23 cellular contexts compared by ENCODE assay signal in the genomic region with DNA sequence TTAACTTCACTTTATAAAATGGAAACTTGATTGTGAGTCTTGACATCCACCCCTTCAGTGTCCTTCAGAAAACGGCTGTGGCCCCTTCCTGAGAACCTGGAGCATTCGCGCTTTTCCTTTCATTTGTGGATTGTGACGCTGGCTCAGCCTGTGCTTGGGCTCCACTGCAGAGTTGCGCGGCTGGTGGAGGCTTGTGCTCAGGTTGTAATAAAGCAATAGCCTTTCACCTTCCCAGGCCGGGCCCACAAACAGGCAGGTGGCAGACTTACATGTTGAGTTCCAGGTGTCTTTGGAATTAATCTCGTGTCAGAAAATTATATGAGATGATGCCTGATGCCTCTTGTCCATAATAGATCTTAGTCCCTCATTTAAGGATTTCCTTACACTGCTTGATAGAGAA.
"Had no signal": no experiment of that assay in that cellular context is flagged by ENCODE, and none has a peak within 500 bp of the region (broad histone marks: within the 10 kb centered on the region; RNA-seq: fewer than 3 reads in every experiment).

No MANE protein-coding gene starts in this region.

- H3K36me3 ChIP-seq: pancreas, right lobe of liver, thoracic aorta, tibial nerve, upper lobe of left lung had no signal

- H3K4me3 Mint-ChIP-seq: effector memory CD8-positive, alpha-beta T cell; immature natural killer cell; memory B cell; naive thymus-derived CD4-positive, alpha-beta T cell; nephron; stimulated activated naive B cell treated with anti-CD40 and anti-IgM and Interleukin-4, amounts not matched to agents 10 μg/mL and 1 μg/mL and 100 μg/mL, for 72 hours; stimulated activated naive CD8-positive, alpha-beta T cell treated with anti-CD3 and anti-CD28 coated beads, Interleukin-15, Interleukin-2, amounts not matched to agents 100 ng/mL and 50 ng/mL, for 24 hours had no signal

- H3K36me3 Mint-ChIP-seq: immature natural killer cell; memory B cell; stimulated activated naive B cell treated with anti-CD40 and anti-IgM and Interleukin-4, amounts not matched to agents 10 μg/mL and 1 μg/mL and 100 μg/mL, for 72 hours had no signal

- H3K4me1 ChIP-seq: pancreas, right lobe of liver, tibial nerve, upper lobe of left lung had no signal

- H3K27me3 ChIP-seq: right lobe of liver, tibial nerve, upper lobe of left lung had no signal

- DNase-seq: dermis blood vessel endothelial cell; effector memory CD8-positive, alpha-beta T cell; erythroblast; hypothalamus; immature natural killer cell; midbrain; naive thymus-derived CD4-positive, alpha-beta T cell; occipital lobe; pancreas; right lobe of liver; small intestine; stimulated activated CD4-positive, alpha-beta T cell treated with anti-CD3 and anti-CD28 coated beads, Interleukin-15, amount 100 ng/mL, for 24 hours; stimulated activated CD4-positive, alpha-beta T cell treated with anti-CD3 and anti-CD28 coated beads, Interleukin-2, amount 100 ng/mL, for 48 hours; stimulated activated naive B cell treated with anti-CD40 and anti-IgM and Interleukin-4, amounts not matched to agents 10 μg/mL and 1 μg/mL and 100 μg/mL, for 72 hours; upper lobe of left lung had no signal

- H3K27ac Mint-ChIP-seq: effector memory CD8-positive, alpha-beta T cell; immature natural killer cell; memory B cell; naive thymus-derived CD4-positive, alpha-beta T cell; progenitor cell of endocrine pancreas; stimulated activated naive B cell treated with anti-CD40 and anti-IgM and Interleukin-4, amounts not matched to agents 10 μg/mL and 1 μg/mL and 100 μg/mL, for 72 hours; stimulated activated naive CD8-positive, alpha-beta T cell treated with anti-CD3 and anti-CD28 coated beads, Interleukin-15, Interleukin-2, amounts not matched to agents 100 ng/mL and 50 ng/mL, for 24 hours had no signal

- H3K4me1 Mint-ChIP-seq: immature natural killer cell; memory B cell; naive thymus-derived CD4-positive, alpha-beta T cell; stimulated activated naive B cell treated with anti-CD40 and anti-IgM and Interleukin-4, amounts not matched to agents 10 μg/mL and 1 μg/mL and 100 μg/mL, for 72 hours had no signal

- H3K4me3 ChIP-seq: coronary artery, lung, pancreas, right lobe of liver, thoracic aorta, tibial nerve, upper lobe of left lung had no signal

- H3K27me3 Mint-ChIP-seq: effector memory CD8-positive, alpha-beta T cell; memory B cell; stimulated activated naive B cell treated with anti-CD40 and anti-IgM and Interleukin-4, amounts not matched to agents 10 μg/mL and 1 μg/mL and 100 μg/mL, for 72 hours; stimulated activated naive CD8-positive, alpha-beta T cell treated with anti-CD3 and anti-CD28 coated beads, Interleukin-15, Interleukin-2, amounts not matched to agents 100 ng/mL and 50 ng/mL, for 24 hours had no signal

- H3K9me3 ChIP-seq: pancreas, right lobe of liver, thoracic aorta, tibial nerve, upper lobe of left lung had no signal

- H3K27ac ChIP-seq: coronary artery, pancreas, right lobe of liver, thoracic aorta, tibial nerve, upper lobe of left lung had no signal

- ATAC-seq: effector memory CD8-positive, alpha-beta T cell; naive thymus-derived CD4-positive, alpha-beta T cell; pancreas; right lobe of liver; stimulated activated naive B cell treated with anti-CD40 and anti-IgM and Interleukin-4, amounts not matched to agents 10 μg/mL and 1 μg/mL and 100 μg/mL, for 72 hours had no signal
